Comparison of ENCODE assay signal across 12 cellular contexts in the genomic region with DNA sequence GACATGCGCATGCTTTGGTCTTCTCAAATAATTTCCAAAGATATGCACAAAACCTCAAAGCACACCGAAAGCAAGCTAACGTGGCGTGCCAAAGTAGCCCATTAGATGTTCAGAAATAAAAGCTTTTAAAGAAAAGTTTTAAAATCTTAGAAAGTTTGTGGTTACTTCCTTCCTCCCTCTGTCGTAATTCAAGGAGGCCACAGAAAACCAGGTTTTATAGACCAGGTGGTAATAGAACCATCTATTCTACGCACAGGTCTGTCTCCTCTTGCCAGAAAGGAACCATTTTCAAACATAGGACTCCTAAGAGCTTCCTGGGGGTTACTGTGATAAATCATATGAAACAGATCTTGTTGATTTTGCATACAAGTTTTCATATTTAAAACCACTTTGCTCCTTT.
DNase-seq lines count a peak whose midpoint lies in the region; ATAC-seq and TF ChIP-seq lines count a peak whose summit lies in the region.
"Had no signal": no experiment of that assay in that cellular context is flagged by ENCODE, and none has a peak within 500 bp of the region (broad histone marks: within the 10 kb centered on the region; RNA-seq: fewer than 3 reads in every experiment).

No MANE protein-coding gene starts in this region.

- no peak for ATAC-seq in activated CD8-positive, alpha-beta T cell treated with anti-CD3 and anti-CD28 coated beads for 36 hours
- no peak for ATAC-seq in activated CD8-positive, alpha-beta T cell treated with anti-CD3 and anti-CD28 coated beads, Interleukin-2, amount 10 ng/mL, durations not matched to agents 7 days and 5 days
- peak; percentile 28 for ATAC-seq in T-helper 17 cell

- H3K4me3 Mint-ChIP-seq in activated CD8-positive, alpha-beta T cell treated with anti-CD3 and anti-CD28 coated beads for 36 hours = no peak overlapping the region
- no peak overlapping the region for H3K4me3 Mint-ChIP-seq in activated CD8-positive, alpha-beta T cell treated with anti-CD3 and anti-CD28 coated beads, Interleukin-2, amount 10 ng/mL, durations not matched to agents 7 days and 5 days
- H3K4me3 Mint-ChIP-seq in T-helper 17 cell (no peak overlapping the region), progenitor cell of endocrine pancreas (ENCODE audit: low read depth) (no peak overlapping the region)
- H3K4me3 Mint-ChIP-seq: CD14-positive monocyte, H9, IgD-negative memory B cell had no signal

- H3K9me3 Mint-ChIP-seq in activated CD8-positive, alpha-beta T cell treated with anti-CD3 and anti-CD28 coated beads for 36 hours = peaks cover 1% of the 10 kb centered on the region
- no peaks in the 10 kb centered on the region for H3K9me3 Mint-ChIP-seq in activated CD8-positive, alpha-beta T cell treated with anti-CD3 and anti-CD28 coated beads, Interleukin-2, amount 10 ng/mL, durations not matched to agents 7 days and 5 days (ENCODE audit: insufficient read depth)
- H3K9me3 Mint-ChIP-seq in progenitor cell of endocrine pancreas (ENCODE audit: low read depth) = no peaks in the 10 kb centered on the region
- H3K9me3 Mint-ChIP-seq: H9, IgD-negative memory B cell had no signal

- CTCF ChIA-PET in activated CD8-positive, alpha-beta T cell treated with anti-CD3 and anti-CD28 coated beads for 36 hours (lab: Charles Lee) = interaction anchor here (1.4 to 1.5 kb wide), 2 partner anchors 9 to 26 kb away, joined by 3 to 4 read pairs; no protein-coding TSS in a partner anchor
- CTCF ChIA-PET in activated CD8-positive, alpha-beta T cell treated with anti-CD3 and anti-CD28 coated beads, Interleukin-2, amount 10 ng/mL, durations not matched to agents 7 days and 5 days (lab: Charles Lee) = no interaction called here

- no peaks in the 10 kb centered on the region for H3K27me3 Mint-ChIP-seq in activated CD8-positive, alpha-beta T cell treated with anti-CD3 and anti-CD28 coated beads for 36 hours
- H3K27me3 Mint-ChIP-seq in activated CD8-positive, alpha-beta T cell treated with anti-CD3 and anti-CD28 coated beads, Interleukin-2, amount 10 ng/mL, durations not matched to agents 7 days and 5 days (ENCODE audit: low read depth) = no peaks in the 10 kb centered on the region
- H3K27me3 Mint-ChIP-seq in T-helper 17 cell (no peaks in the 10 kb centered on the region), progenitor cell of endocrine pancreas (peaks cover 19% of the 10 kb centered on the region)
- H3K27me3 Mint-ChIP-seq: IgD-negative memory B cell had no signal

- intact Hi-C loops in activated CD8-positive, alpha-beta T cell treated with anti-CD3 and anti-CD28 coated beads for 36 hours (cut with micrococcal nuclease) = no loop called here

- peaks cover 34% of the 10 kb centered on the region for H3K4me1 Mint-ChIP-seq in activated CD8-positive, alpha-beta T cell treated with anti-CD3 and anti-CD28 coated beads for 36 hours (ENCODE audit: low read depth)
- H3K4me1 Mint-ChIP-seq in activated CD8-positive, alpha-beta T cell treated with anti-CD3 and anti-CD28 coated beads, Interleukin-2, amount 10 ng/mL, durations not matched to agents 7 days and 5 days (ENCODE audit: low read depth) = peaks cover 18% of the 10 kb centered on the region
- H3K4me1 Mint-ChIP-seq in T-helper 17 cell = peaks cover 29% of the 10 kb centered on the region
- H3K4me1 Mint-ChIP-seq in progenitor cell of endocrine pancreas (ENCODE audit: low read depth) = peaks cover 8% of the 10 kb centered on the region

- H3K4me3 ChIP-seq in Jurkat, Clone E6-1 (ENCODE audit: low read length) = no peak overlapping the region

- H3K27ac Mint-ChIP-seq in activated CD8-positive, alpha-beta T cell treated with anti-CD3 and anti-CD28 coated beads for 36 hours = peak overlapping the region; percentile 30
- no peak overlapping the region for H3K27ac Mint-ChIP-seq in activated CD8-positive, alpha-beta T cell treated with anti-CD3 and anti-CD28 coated beads, Interleukin-2, amount 10 ng/mL, durations not matched to agents 7 days and 5 days
- H3K27ac Mint-ChIP-seq in T-helper 17 cell = no peak overlapping the region
- H3K27ac Mint-ChIP-seq in progenitor cell of endocrine pancreas = no peak overlapping the region
- H3K27ac Mint-ChIP-seq: CD14-positive monocyte, H9, IgD-negative memory B cell had no signal

- POLR2A ChIA-PET in activated CD8-positive, alpha-beta T cell treated with anti-CD3 and anti-CD28 coated beads for 36 hours (lab: Charles Lee) = no interaction called here
- POLR2A ChIA-PET in activated CD8-positive, alpha-beta T cell treated with anti-CD3 and anti-CD28 coated beads, Interleukin-2, amount 10 ng/mL, durations not matched to agents 7 days and 5 days (lab: Charles Lee) = no interaction called here

- peaks cover 35% of the 10 kb centered on the region for H3K36me3 Mint-ChIP-seq in activated CD8-positive, alpha-beta T cell treated with anti-CD3 and anti-CD28 coated beads for 36 hours (ENCODE audit: low read depth)
- H3K36me3 Mint-ChIP-seq in activated CD8-positive, alpha-beta T cell treated with anti-CD3 and anti-CD28 coated beads, Interleukin-2, amount 10 ng/mL, durations not matched to agents 7 days and 5 days (ENCODE audit: low read depth) = peaks cover 36% of the 10 kb centered on the region
- peaks cover 8% of the 10 kb centered on the region for H3K36me3 Mint-ChIP-seq in T-helper 17 cell (ENCODE audit: low read depth)
- no peaks in the 10 kb centered on the region for H3K36me3 Mint-ChIP-seq in progenitor cell of endocrine pancreas (ENCODE audit: insufficient read depth)

- H3K9me3 ChIP-seq in T-helper 17 cell (ENCODE audit: control insufficient read depth, low read length, poor library complexity, severe bottlenecking) = no peaks in the 10 kb centered on the region

- DNase-seq in activated CD8-positive, alpha-beta T cell treated with anti-CD3 and anti-CD28 coated beads for 36 hours = no peak
- DNase-seq in activated CD8-positive, alpha-beta T cell treated with anti-CD3 and anti-CD28 coated beads, Interleukin-2, amount 10 ng/mL, durations not matched to agents 7 days and 5 days = no peak
- peak; percentile 65 for DNase-seq in Jurkat, Clone E6-1 (ENCODE audit: low read depth, low spot score)
- DNase-seq in T-helper 17 cell (no peak), anterior cingulate cortex (lab: John Stamatoyannopoulos, UW) (no peak), progenitor cell of endocrine pancreas (ENCODE audit: low spot score, unreplicated experiment) (no peak)
- DNase-seq in activated CD8-positive, alpha-beta memory T cell treated with anti-CD3 and anti-CD28 coated beads, Interleukin-2, amount 50 U/mL, for 48 hours = no peak
- DNase-seq: DMS53, GOT3, H9 had no signal

- TF ChIP-seq CTCF in activated CD8-positive, alpha-beta T cell treated with anti-CD3 and anti-CD28 coated beads for 36 hours (IDR thresholded peaks at IDR 0.05) = no peak
- no peak for TF ChIP-seq CTCF in progenitor cell of endocrine pancreas (IDR thresholded peaks at IDR 0.05; ENCODE audit: unreplicated experiment)
